ENCODE assay signal across 8 cellular contexts in the genomic region with DNA sequence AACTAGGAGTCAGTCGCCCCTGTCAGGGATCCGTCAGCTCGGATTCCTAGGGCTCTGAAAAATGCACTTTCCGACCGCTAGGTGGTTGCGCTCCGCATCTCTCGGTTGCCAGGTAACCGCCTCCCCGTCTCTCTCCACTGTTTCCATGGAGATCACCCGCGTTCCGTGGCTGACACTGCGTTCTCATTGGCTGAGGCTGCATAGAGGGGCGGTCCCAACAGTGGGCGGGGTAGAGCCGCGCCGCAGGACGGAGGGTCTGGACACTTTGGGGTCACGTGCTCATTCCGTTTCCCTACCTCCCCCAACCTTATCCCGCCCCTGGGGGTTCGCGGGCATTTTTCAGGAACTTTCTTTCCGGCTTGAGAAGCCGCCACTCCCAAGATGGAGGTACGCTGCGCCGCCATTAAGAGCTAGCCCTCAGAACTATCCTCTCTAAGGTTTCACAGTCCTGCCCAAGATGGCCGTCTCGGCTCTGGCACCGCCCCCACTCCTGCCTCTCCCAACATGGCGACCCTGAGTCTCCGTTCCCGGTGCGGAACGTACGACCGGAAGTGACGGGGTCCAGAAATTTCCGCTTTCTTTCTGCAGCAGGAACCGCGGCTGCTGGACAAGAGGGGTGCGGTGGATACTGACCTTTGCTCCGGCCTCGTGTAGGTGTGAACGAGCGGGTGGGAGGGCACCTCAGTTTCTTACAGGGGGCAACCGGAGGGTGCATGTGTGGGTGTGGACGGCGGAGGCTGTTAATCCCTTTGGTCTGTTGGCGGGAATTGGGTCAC. TPM values are rescaled to one million over a fixed set of nuclear protein-coding genes. Genes with fewer than 3 reads are reported as not detected.
DNase-seq lines count a peak whose midpoint lies in the region; ATAC-seq and TF ChIP-seq lines count a peak whose summit lies in the region.

A gene (minus strand): TSS at position 65 of the 776 bp plus-strand sequence. CDS start 105 bp downstream, outside the sequence.
A gene with protein sequence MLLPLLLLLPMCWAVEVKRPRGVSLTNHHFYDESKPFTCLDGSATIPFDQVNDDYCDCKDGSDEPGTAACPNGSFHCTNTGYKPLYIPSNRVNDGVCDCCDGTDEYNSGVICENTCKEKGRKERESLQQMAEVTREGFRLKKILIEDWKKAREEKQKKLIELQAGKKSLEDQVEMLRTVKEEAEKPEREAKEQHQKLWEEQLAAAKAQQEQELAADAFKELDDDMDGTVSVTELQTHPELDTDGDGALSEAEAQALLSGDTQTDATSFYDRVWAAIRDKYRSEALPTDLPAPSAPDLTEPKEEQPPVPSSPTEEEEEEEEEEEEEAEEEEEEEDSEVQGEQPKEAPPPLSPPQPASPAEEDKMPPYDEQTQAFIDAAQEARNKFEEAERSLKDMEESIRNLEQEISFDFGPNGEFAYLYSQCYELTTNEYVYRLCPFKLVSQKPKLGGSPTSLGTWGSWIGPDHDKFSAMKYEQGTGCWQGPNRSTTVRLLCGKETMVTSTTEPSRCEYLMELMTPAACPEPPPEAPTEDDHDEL (plus strand): TSS at position 579 of the 776 bp plus-strand sequence. CDS start 483 bp downstream, outside the sequence.

- H3K27ac ChIP-seq in CD8-positive, alpha-beta memory T cell (ENCODE audit: low read depth, low read length), result peak within 1 kb of the TSS; percentile 83
- H3K27ac ChIP-seq in ectodermal cell (ENCODE audit: insufficient read depth, low read depth, low read length, poor library complexity, severe bottlenecking), result peak within 1 kb of the TSS; percentile 87
- H3K27ac ChIP-seq in lower lobe of right lung, result peak within 1 kb of the TSS; percentile 87

- peak; percentile 96 for TF ChIP-seq CTCF in activated CD8-positive, alpha-beta T cell treated with anti-CD3 and anti-CD28 coated beads for 36 hours (IDR thresholded peaks at IDR 0.05)
- peak; percentile 91 for TF ChIP-seq CTCF in lower lobe of right lung (IDR thresholded peaks at IDR 0.05)

- peaks cover 0 to 36% (median 5%) of the 10 kb centered on the region in 3 donors for H3K36me3 Mint-ChIP-seq in CD8-positive, alpha-beta memory T cell
- peaks cover 23% of the 10 kb centered on the region for H3K36me3 Mint-ChIP-seq in activated CD8-positive, alpha-beta T cell treated with anti-CD3 and anti-CD28 coated beads for 36 hours (ENCODE audit: low read depth)

- peak within 1 kb of the TSS; percentile 92 to 100 (median 99) for H3K4me3 Mint-ChIP-seq in CD8-positive, alpha-beta memory T cell
- H3K4me3 Mint-ChIP-seq in activated CD8-positive, alpha-beta T cell treated with anti-CD3 and anti-CD28 coated beads for 36 hours, result peak within 1 kb of the TSS; percentile 100

- no peaks in the 10 kb centered on the region for H3K27me3 ChIP-seq in CD8-positive, alpha-beta memory T cell (ENCODE audit: insufficient read depth, low read length, poor library complexity, severe bottlenecking)
- H3K27me3 ChIP-seq in ectodermal cell (ENCODE audit: control insufficient read depth, insufficient read depth, low read length, poor library complexity, severe bottlenecking) (no peaks in the 10 kb centered on the region), lower lobe of right lung (ENCODE audit: low read depth) (no peaks in the 10 kb centered on the region)

- H3K9me3 Mint-ChIP-seq in CD8-positive, alpha-beta memory T cell, result no peaks in the 10 kb centered on the region
- H3K9me3 Mint-ChIP-seq in activated CD8-positive, alpha-beta T cell treated with anti-CD3 and anti-CD28 coated beads for 36 hours, result no peaks in the 10 kb centered on the region

- peak within 1 kb of the TSS; percentile 91 to 99 (median 98) for H3K27ac Mint-ChIP-seq in CD8-positive, alpha-beta memory T cell
- peak within 1 kb of the TSS; percentile 97 for H3K27ac Mint-ChIP-seq in activated CD8-positive, alpha-beta T cell treated with anti-CD3 and anti-CD28 coated beads for 36 hours

- POLR2A ChIA-PET in CD8-positive, alpha-beta memory T cell (lab: Charles Lee), result interaction anchor here (0.5 to 1.8 kb wide), 6 partner anchors 15 to 1069 kb away, joined by 4 to 17 read pairs (median 6); a partner anchor contains a TSS
- POLR2A ChIA-PET in activated CD8-positive, alpha-beta T cell treated with anti-CD3 and anti-CD28 coated beads for 36 hours (lab: Charles Lee), result interaction anchor here (0.6 to 3.0 kb wide), 5 partner anchors 12 to 60 kb away, joined by 3 to 8 read pairs (median 4); a partner anchor contains a TSS

- peaks cover 5 to 6% of the 10 kb centered on the region in 2 donors for H3K27me3 Mint-ChIP-seq in CD8-positive, alpha-beta memory T cell
- H3K27me3 Mint-ChIP-seq in activated CD8-positive, alpha-beta T cell treated with anti-CD3 and anti-CD28 coated beads for 36 hours, result no peaks in the 10 kb centered on the region

- intact Hi-C loops in activated CD8-positive, alpha-beta T cell treated with anti-CD3 and anti-CD28 coated beads for 36 hours (cut with micrococcal nuclease), result no loop called here
- intact Hi-C loops in lower lobe of right lung (cut with DNase I), result no loop called here

- H3K36me3 ChIP-seq in CD8-positive, alpha-beta memory T cell (ENCODE audit: insufficient read depth, low read length), result peaks cover 15% of the 10 kb centered on the region
- peaks cover 18% of the 10 kb centered on the region for H3K36me3 ChIP-seq in ectodermal cell (ENCODE audit: control insufficient read depth, insufficient read depth, low read length)
- peaks cover 41% of the 10 kb centered on the region for H3K36me3 ChIP-seq in lower lobe of right lung

- H3K9me3 ChIP-seq in CD8-positive, alpha-beta memory T cell (ENCODE audit: low read length), result no peaks in the 10 kb centered on the region
- H3K9me3 ChIP-seq in ectodermal cell (ENCODE audit: control insufficient read depth, low read length) (no peaks in the 10 kb centered on the region), lower lobe of right lung (no peaks in the 10 kb centered on the region)

- H3K4me1 Mint-ChIP-seq in CD8-positive, alpha-beta memory T cell, result peaks cover 20 to 32% (median 26%) of the 10 kb centered on the region in 3 donors
- peaks cover 18% of the 10 kb centered on the region for H3K4me1 Mint-ChIP-seq in activated CD8-positive, alpha-beta T cell treated with anti-CD3 and anti-CD28 coated beads for 36 hours (ENCODE audit: low read depth)

- ATAC-seq in GM19452 (IDR thresholded peaks at IDR 0.05; ENCODE audit: unreplicated experiment), result peak; percentile 91
- ATAC-seq in activated CD8-positive, alpha-beta T cell treated with anti-CD3 and anti-CD28 coated beads for 36 hours, result peak; percentile 95
- ATAC-seq in lower lobe of right lung, result peak; percentile 98

- H3K4me3 ChIP-seq in CD8-positive, alpha-beta memory T cell (ENCODE audit: low read length), result peak within 1 kb of the TSS; percentile 95
- H3K4me3 ChIP-seq in ectodermal cell (ENCODE audit: insufficient read depth, low read depth, low read length), result peak within 1 kb of the TSS; percentile 83
- peak within 1 kb of the TSS; percentile 87 for H3K4me3 ChIP-seq in lower lobe of right lung

- CTCF ChIA-PET in CD8-positive, alpha-beta memory T cell (lab: Charles Lee), result interaction anchor here (0.7 to 2.4 kb wide), 12 partner anchors 11 to 718 kb away, joined by 3 to 19 read pairs (median 3); a partner anchor contains a TSS
- CTCF ChIA-PET in activated CD8-positive, alpha-beta T cell treated with anti-CD3 and anti-CD28 coated beads for 36 hours (lab: Charles Lee), result interaction anchor here (0.6 to 3.8 kb wide), 9 partner anchors 9 to 89 kb away, joined by 3 to 17 read pairs (median 6); a partner anchor contains a TSS

- peaks cover 19% of the 10 kb centered on the region for H3K4me1 ChIP-seq in CD8-positive, alpha-beta memory T cell (ENCODE audit: insufficient read depth, low read length)
- H3K4me1 ChIP-seq in ectodermal cell (ENCODE audit: control insufficient read depth, insufficient read depth, low read length) (peaks cover 7% of the 10 kb centered on the region), lower lobe of right lung (peaks cover 22% of the 10 kb centered on the region)

- 0% methylated on average over 53 of the region's 53 CpGs for WGBS in ectodermal cell, 2 experiments

- peak; percentile 93 to 99 (median 97) for DNase-seq in CD8-positive, alpha-beta memory T cell
- DNase-seq in HK-2 (ENCODE audit: unreplicated experiment) (peak; percentile 99), NCI-H82 treated with DMSO at 0.1 percent for 48 hours (lab: John Stamatoyannopoulos, UW; ENCODE audit: unreplicated experiment) (peak; percentile 96), lower lobe of right lung (peak; percentile 99)
- DNase-seq in activated CD8-positive, alpha-beta T cell treated with anti-CD3 and anti-CD28 coated beads for 36 hours, result peak; percentile 99
- DNase-seq in stimulated activated CD4-positive, alpha-beta T cell treated with anti-CD3 and anti-CD28 coated beads, TNF-alpha, amount 100 ng/mL, for 24 hours (ENCODE audit: low read depth in 3 of 3), result peak; percentile 99 to 100 (median 99)

RNA-seq across cellular contexts. Expression of the first gene that starts in this region (rescaled TPM):
- under 1 TPM; 0.11 to 0.24 TPM for total RNA-seq in CD8-positive, alpha-beta memory T cell
- polyA plus RNA-seq in CD8-positive, alpha-beta memory T cell, result not detected
- under 1 TPM; 0.47 to 0.70 TPM for total RNA-seq in activated CD8-positive, alpha-beta T cell treated with anti-CD3 and anti-CD28 coated beads for 36 hours
- 1.5 TPM for polyA plus RNA-seq in ectodermal cell (2013, experiment 1 of 4)
- polyA plus RNA-seq in ectodermal cell (2013, experiment 2 of 4), result 0.60 TPM
- 1.6 TPM for polyA plus RNA-seq in ectodermal cell (2013, experiment 3 of 4)
- polyA plus RNA-seq in ectodermal cell (2013, experiment 4 of 4), result 0.89 TPM
- 4.3 TPM for total RNA-seq in lower lobe of right lung

RNA-seq across cellular contexts. Expression of the second gene that starts in this region (rescaled TPM):
- total RNA-seq in CD8-positive, alpha-beta memory T cell, result 100 to 1,000 TPM; 262 to 272 TPM
- 60.7 TPM for polyA plus RNA-seq in CD8-positive, alpha-beta memory T cell
- total RNA-seq in activated CD8-positive, alpha-beta T cell treated with anti-CD3 and anti-CD28 coated beads for 36 hours, result 100 to 1,000 TPM; 207 to 211 TPM
- 486 TPM for polyA plus RNA-seq in ectodermal cell (2013, experiment 1 of 4)
- 534 TPM for polyA plus RNA-seq in ectodermal cell (2013, experiment 2 of 4)
- polyA plus RNA-seq in ectodermal cell (2013, experiment 3 of 4), result 382 TPM
- polyA plus RNA-seq in ectodermal cell (2013, experiment 4 of 4), result 454 TPM
- 285 TPM for total RNA-seq in lower lobe of right lung

Comparison
In these comparisons a context has a peak if more than half of its experiments do, and no peak if none do; other contexts are left out.
1. Peak in every context shown above with its lines: DNase-seq, ATAC-seq, H3K4me3 ChIP-seq and H3K27ac ChIP-seq.